In the genomic region with DNA sequence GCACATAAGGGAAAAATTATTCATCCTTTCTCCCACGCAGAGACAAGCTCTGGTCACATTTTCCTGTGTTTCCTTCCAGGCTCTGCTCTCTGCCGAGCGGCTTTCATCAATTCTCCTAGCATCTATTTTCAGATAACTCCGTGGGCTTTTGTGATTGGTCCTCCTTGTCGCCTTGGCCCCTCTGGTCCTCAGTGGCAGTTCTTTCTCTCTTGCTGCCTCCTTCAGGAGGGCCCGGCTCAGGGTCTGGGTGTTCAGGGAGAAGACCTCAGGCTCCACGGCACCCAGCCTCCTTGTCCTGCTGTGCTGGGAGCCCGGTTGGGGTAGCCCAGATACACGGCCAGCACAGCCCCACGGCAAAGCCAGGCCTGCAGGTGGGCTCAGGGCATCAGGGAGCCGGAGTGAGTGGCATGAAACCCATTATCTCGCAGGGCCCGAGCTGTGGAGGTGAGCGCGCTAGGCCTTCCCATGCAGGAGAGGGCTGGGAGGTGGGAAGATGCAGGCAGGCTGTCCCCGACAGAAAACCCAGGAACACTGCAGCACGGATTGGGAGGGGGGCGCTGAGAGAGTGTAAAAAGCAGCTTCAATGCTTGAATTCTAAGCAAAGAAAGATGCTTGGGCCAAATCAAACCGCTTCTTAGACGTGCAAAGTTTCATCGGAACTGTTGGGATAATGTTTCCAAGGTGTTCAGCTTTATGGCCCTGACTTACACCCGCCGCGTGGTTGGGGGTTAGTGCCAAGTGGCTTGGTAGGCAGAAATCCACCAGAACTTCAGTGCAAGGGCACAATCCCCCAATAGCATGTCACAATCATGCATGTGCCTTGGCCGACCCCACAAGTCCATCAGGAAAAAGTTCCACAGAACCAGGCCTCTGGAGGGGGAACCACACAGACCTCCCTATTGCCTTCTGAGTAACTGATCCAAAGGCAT, we compare ENCODE assay signal across 8 cellular contexts.
A peak's percentile ranks its signal among the peaks of the same experiment; 100 is the strongest.
DNase-seq lines count a peak whose midpoint lies in the region; ATAC-seq and TF ChIP-seq lines count a peak whose summit lies in the region.

No MANE protein-coding gene starts in this region.

- 0 out of 22 replicates have a peak, but pooled peaks cover 0 to 4% (median 0%) of the 10 kb centered on the region in 11 experiments for H3K36me3 ChIP-seq in BLaER1 treated with 17β-estradiol and CSF1 and Interleukin-3, amounts not matched to agents 10 nM and 100 nM
- H3K36me3 ChIP-seq in OCI-LY7 (ENCODE audit: insufficient read depth, low read length) (no peaks in the 10 kb centered on the region), endocrine pancreas (ENCODE audit: control insufficient read depth, insufficient read depth, low read length) (no peaks in the 10 kb centered on the region), neuronal stem cell (replicated peaks in 1 of 2; ENCODE audit: control insufficient read depth in 2 of 2, insufficient read depth in 2 of 2, low read length in 2 of 2) (no peaks in the 10 kb centered on the region), WERI-Rb-1 (no peaks in the 10 kb centered on the region)

- H4K91ac ChIP-seq in neuronal stem cell (ENCODE audit: low read depth, low read length, poor library complexity): no peak overlapping the region

- H3K4me3 ChIP-seq in BLaER1 treated with 17β-estradiol and CSF1 and Interleukin-3, amounts not matched to agents 10 nM and 100 nM: peak overlapping the region in 9 of 10 experiments; percentile 4 to 44 (median 26); a peak in 9 of 20 replicates
- H3K4me3 ChIP-seq in OCI-LY7 (ENCODE audit: low read depth, low read length, poor library complexity, severe bottlenecking) (peak overlapping the region; percentile 22), endocrine pancreas (ENCODE audit: control insufficient read depth, insufficient read depth, low read length) (peak overlapping the region; percentile 57), neuronal stem cell (ENCODE audit: low read length in 2 of 2) (no peak overlapping the region), WERI-Rb-1 (ENCODE audit: low read depth, low read length) (no peak overlapping the region)

- intact Hi-C loops in OCI-LY7 (cut with micrococcal nuclease; ENCODE audit: unreplicated experiment): loop anchor here (5.0 kb wide), 1 partner anchor 282 kb away; no protein-coding TSS in a partner anchor

- no peaks in the 10 kb centered on the region for H3K79me1 ChIP-seq in neuronal stem cell (ENCODE audit: low read depth, low read length)

- H3K9me3 ChIP-seq in BLaER1 treated with 17β-estradiol and CSF1 and Interleukin-3, amounts not matched to agents 10 nM and 100 nM (replicated peaks in 1 of 11): no peaks in the 10 kb centered on the region
- H3K9me3 ChIP-seq in OCI-LY7 (ENCODE audit: low read length): no peaks in the 10 kb centered on the region
- no peaks in the 10 kb centered on the region for H3K9me3 ChIP-seq in endocrine pancreas (ENCODE audit: control insufficient read depth, low read length)
- H3K9me3 ChIP-seq in neuronal stem cell (replicated peaks in 1 of 2; ENCODE audit: control insufficient read depth in 2 of 2, insufficient read depth in 1 of 2, low read depth in 1 of 2, low read length in 2 of 2): no peaks in the 10 kb centered on the region
- no peaks in the 10 kb centered on the region for H3K9me3 ChIP-seq in WERI-Rb-1 (ENCODE audit: severe bottlenecking)

- H2AK5ac ChIP-seq in neuronal stem cell (ENCODE audit: low read depth, low read length): no peak overlapping the region

- no peak for ATAC-seq in GM19328 (IDR thresholded peaks at IDR 0.05; ENCODE audit: unreplicated experiment)
- ATAC-seq in GM18868 (IDR thresholded peaks at IDR 0.05; ENCODE audit: unreplicated experiment): no peak

- H3K9ac ChIP-seq in BLaER1 treated with 17β-estradiol and CSF1 and Interleukin-3, amounts not matched to agents 10 nM and 100 nM: peak overlapping the region; percentile 35 to 69 (median 59); a peak in 21 of 22 replicates
- H3K9ac ChIP-seq in endocrine pancreas (ENCODE audit: control insufficient read depth, insufficient read depth, low read length) (no peak overlapping the region), neuronal stem cell (ENCODE audit: low read depth, low read length, poor library complexity) (no peak overlapping the region)

- H3K4me2 ChIP-seq in BLaER1 treated with 17β-estradiol and CSF1 and Interleukin-3, amounts not matched to agents 10 nM and 100 nM: peak overlapping the region; percentile 72 to 92 (median 84)
- H3K4me2 ChIP-seq in OCI-LY7 (ENCODE audit: low read length) (peak overlapping the region; percentile 80), neuronal stem cell (ENCODE audit: insufficient read depth, low read length, poor library complexity, severe bottlenecking) (no peak overlapping the region)

- no CpG with 5 or more reads among the region's 25 CpGs for WGBS in neuronal stem cell (ENCODE audit: extremely low coverage in 2 of 2, insufficient read length in 2 of 2, insufficient replicate concordance in 1 of 2), 2 donors

- no peak overlapping the region for H3K18ac ChIP-seq in neuronal stem cell (ENCODE audit: low read length)

- no peaks in the 10 kb centered on the region; the same call in 1 of the 2 replicates for H3K79me2 ChIP-seq in OCI-LY7 (ENCODE audit: insufficient read depth, low read depth, low read length)

- H3K27me3 ChIP-seq in BLaER1 treated with 17β-estradiol and CSF1 and Interleukin-3, amounts not matched to agents 10 nM and 100 nM: peaks cover 3 to 18% (median 13%) of the 10 kb centered on the region in 11 experiments; a peak in 18 of 22 replicates
- H3K27me3 ChIP-seq in endocrine pancreas (ENCODE audit: control insufficient read depth, insufficient read depth, low read length) (no peaks in the 10 kb centered on the region), neuronal stem cell (ENCODE audit: control insufficient read depth in 3 of 3, insufficient read depth in 3 of 3, low read depth in 1 of 3, low read length in 3 of 3) (peaks cover 36 to 98% (median 83%) of the 10 kb centered on the region in 3 experiments), WERI-Rb-1 (ENCODE audit: insufficient read depth, low read depth, severe bottlenecking) (no peaks in the 10 kb centered on the region)

- peaks cover 45 to 69% (median 62%) of the 10 kb centered on the region in 10 experiments for H3K4me1 ChIP-seq in BLaER1 treated with 17β-estradiol and CSF1 and Interleukin-3, amounts not matched to agents 10 nM and 100 nM
- peaks cover 51% of the 10 kb centered on the region for H3K4me1 ChIP-seq in OCI-LY7 (ENCODE audit: insufficient read depth, low read length, poor library complexity, severe bottlenecking)
- peaks cover 7% of the 10 kb centered on the region for H3K4me1 ChIP-seq in endocrine pancreas (ENCODE audit: control insufficient read depth, insufficient read depth, low read length)
- H3K4me1 ChIP-seq in neuronal stem cell (ENCODE audit: control insufficient read depth in 2 of 2, insufficient read depth in 1 of 2, low read depth in 1 of 2, low read length in 2 of 2): peaks cover 0 to 3% of the 10 kb centered on the region in 2 donors

- H2AFZ ChIP-seq in OCI-LY7 (ENCODE audit: low read length) (peak overlapping the region; percentile 8; the same call in 1 of the 2 replicates), neuronal stem cell (ENCODE audit: low read length) (no peak overlapping the region)

- no peak overlapping the region for H3K23ac ChIP-seq in neuronal stem cell (ENCODE audit: low read depth, low read length, poor library complexity)

- no peak overlapping the region for H4K8ac ChIP-seq in neuronal stem cell (ENCODE audit: low read depth, low read length)

- CTCF ChIA-PET in OCI-LY7 (lab: Charles Lee; ENCODE audit: unreplicated experiment): no interaction called here

- POLR2A ChIA-PET in OCI-LY7 (lab: Charles Lee): interaction anchor here (0.6 to 1.3 kb wide), 2 partner anchors 60 to 419 kb away, joined by 3 to 4 read pairs; no protein-coding TSS in a partner anchor

- BruUV-seq in OCI-LY7 (replicated peaks; lab: Mats Ljungman, UMichigan): no TSS peak

- peak overlapping the region; percentile 26 to 77 (median 69); a peak in 21 of 22 replicates for H3K27ac ChIP-seq in BLaER1 treated with 17β-estradiol and CSF1 and Interleukin-3, amounts not matched to agents 10 nM and 100 nM
- peak overlapping the region; percentile 92 for H3K27ac ChIP-seq in OCI-LY7 (ENCODE audit: low read depth, low read length, poor library complexity, severe bottlenecking)
- no peak overlapping the region for H3K27ac ChIP-seq in neuronal stem cell (replicated peaks; ENCODE audit: low read length)
- H3K27ac ChIP-seq in WERI-Rb-1: no peak overlapping the region

- no peak for DNase-seq in OCI-LY7 (ENCODE audit: low spot score)
- no peak for DNase-seq in neuronal stem cell (ENCODE audit: low spot score)
- no peak for DNase-seq in WERI-Rb-1
- no peak for DNase-seq in SW 1271 (lab: John Stamatoyannopoulos, UW)

- H2BK15ac ChIP-seq in neuronal stem cell (ENCODE audit: low read length): no peak overlapping the region

- H2BK120ac ChIP-seq in neuronal stem cell (ENCODE audit: low read depth, low read length): no peak overlapping the region

- peaks cover 0 to 4% (median 0%) of the 10 kb centered on the region in 11 experiments; a peak in 3 of 22 replicates for H4K20me1 ChIP-seq in BLaER1 treated with 17β-estradiol and CSF1 and Interleukin-3, amounts not matched to agents 10 nM and 100 nM
- no peaks in the 10 kb centered on the region for H4K20me1 ChIP-seq in OCI-LY7 (ENCODE audit: insufficient read depth, low read length)

- H2BK12ac ChIP-seq in neuronal stem cell (ENCODE audit: low read length): no peak overlapping the region

- H2BK5ac ChIP-seq in neuronal stem cell (ENCODE audit: low read length): no peak overlapping the region

- TF ChIP-seq CTCF in OCI-LY7 (conservative IDR thresholded peaks at IDR 0.05; ENCODE audit: low read length) (no peak), WERI-Rb-1 (IDR thresholded peaks at IDR 0.05; ENCODE audit: low read depth, low read length) (no peak)

- H3K9me2 ChIP-seq in OCI-LY7 (ENCODE audit: insufficient read depth, low read length): no peaks in the 10 kb centered on the region

- H3K14ac ChIP-seq in neuronal stem cell (ENCODE audit: low read length): peak overlapping the region; percentile 38

- H3K4ac ChIP-seq in neuronal stem cell (ENCODE audit: low read length): no peak overlapping the region

Comparison
In these comparisons a context has a peak if more than half of its experiments do, and no peak if none do; other contexts are left out.
1. H3K27ac ChIP-seq: peak in BLaER1 treated with 17β-estradiol and CSF1 and Interleukin-3, amounts not matched to agents 10 nM and 100 nM (11 of 11) and OCI-LY7 (single experiment); none in neuronal stem cell (single experiment) and WERI-Rb-1 (single experiment).
2. H3K4me3 ChIP-seq: peak in BLaER1 treated with 17β-estradiol and CSF1 and Interleukin-3, amounts not matched to agents 10 nM and 100 nM (9 of 10), OCI-LY7 (single experiment) and endocrine pancreas (single experiment); none in neuronal stem cell (0 of 2) and WERI-Rb-1 (single experiment).
3. H3K9ac ChIP-seq: peak in BLaER1 treated with 17β-estradiol and CSF1 and Interleukin-3, amounts not matched to agents 10 nM and 100 nM (11 of 11); none in endocrine pancreas (single experiment) and neuronal stem cell (single experiment).